Comparison of ENCODE assay signal across 1 cellular context in genomic region chr6:30614044-30614842, GRCh38.
TF ChIP-seq lines count a peak whose summit lies in the region.

No MANE protein-coding gene starts in this region.

TF ChIP-seq in K562, 482 proteins besides CTCF, POLR2A, EP300 and RAD21 (continued from another document and continues in another):
- TF ChIP-seq POU5F1 (IDR thresholded peaks at IDR 0.05; ENCODE audit: borderline replicate concordance, low read depth, low read length, partially characterized antibody) = no peak
- no peak for TF ChIP-seq NFRKB (IDR thresholded peaks at IDR 0.05; ENCODE audit: low read depth)
- no peak for TF ChIP-seq SIN3B (IDR thresholded peaks at IDR 0.05; ENCODE audit: low read depth)
- no peak for TF ChIP-seq BHLHE40 (IDR thresholded peaks at IDR 0.05; ENCODE audit: low read length)
- TF ChIP-seq IRF2 (CRISPR knock-in tag; IDR thresholded peaks at IDR 0.05) = no peak
- no peak for TF ChIP-seq GATAD2A (IDR thresholded peaks at IDR 0.05)
- no peak for TF ChIP-seq RNF2 (IDR thresholded peaks at IDR 0.05)
- TF ChIP-seq MAX (CRISPR knock-in tag; IDR thresholded peaks at IDR 0.05) = no peak
- no peak for TF ChIP-seq TRIM24 (IDR thresholded peaks at IDR 0.05)
- TF ChIP-seq GMEB1 (CRISPR knock-in tag; IDR thresholded peaks at IDR 0.05) = no peak
- no peak for TF ChIP-seq TCF7 (IDR thresholded peaks at IDR 0.05; ENCODE audit: borderline replicate concordance)
- TF ChIP-seq, protein P1, sequence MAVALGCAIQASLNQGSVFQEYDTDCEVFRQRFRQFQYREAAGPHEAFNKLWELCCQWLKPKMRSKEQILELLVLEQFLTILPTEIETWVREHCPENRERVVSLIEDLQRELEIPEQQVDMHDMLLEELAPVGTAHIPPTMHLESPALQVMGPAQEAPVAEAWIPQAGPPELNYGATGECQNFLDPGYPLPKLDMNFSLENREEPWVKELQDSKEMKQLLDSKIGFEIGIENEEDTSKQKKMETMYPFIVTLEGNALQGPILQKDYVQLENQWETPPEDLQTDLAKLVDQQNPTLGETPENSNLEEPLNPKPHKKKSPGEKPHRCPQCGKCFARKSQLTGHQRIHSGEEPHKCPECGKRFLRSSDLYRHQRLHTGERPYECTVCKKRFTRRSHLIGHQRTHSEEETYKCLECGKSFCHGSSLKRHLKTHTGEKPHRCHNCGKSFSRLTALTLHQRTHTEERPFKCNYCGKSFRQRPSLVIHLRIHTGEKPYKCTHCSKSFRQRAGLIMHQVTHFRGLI (CRISPR knock-in tag; IDR thresholded peaks at IDR 0.05) = no peak
- TF ChIP-seq NFYB (IDR thresholded peaks at IDR 0.05; ENCODE audit: extremely low read depth, insufficient read length) = no peak
- no peak for TF ChIP-seq SRSF9 (IDR thresholded peaks at IDR 0.05; ENCODE audit: borderline replicate concordance, low read depth, low read length)
- TF ChIP-seq KLF6 (CRISPR knock-in tag; IDR thresholded peaks at IDR 0.05; ENCODE audit: borderline replicate concordance) = no peak
- peak; percentile 55; the same call in 1 of the 2 replicates for TF ChIP-seq ZNF561 (CRISPR knock-in tag; conservative IDR thresholded peaks at IDR 0.05)
- TF ChIP-seq FOXA3 (CRISPR knock-in tag; conservative IDR thresholded peaks at IDR 0.05 in 1 of 2, IDR thresholded peaks at IDR 0.05 in 1 of 2) = no peak
- no peak for TF ChIP-seq ZNF75A (CRISPR knock-in tag; IDR thresholded peaks at IDR 0.05)
- TF ChIP-seq, protein P2, sequence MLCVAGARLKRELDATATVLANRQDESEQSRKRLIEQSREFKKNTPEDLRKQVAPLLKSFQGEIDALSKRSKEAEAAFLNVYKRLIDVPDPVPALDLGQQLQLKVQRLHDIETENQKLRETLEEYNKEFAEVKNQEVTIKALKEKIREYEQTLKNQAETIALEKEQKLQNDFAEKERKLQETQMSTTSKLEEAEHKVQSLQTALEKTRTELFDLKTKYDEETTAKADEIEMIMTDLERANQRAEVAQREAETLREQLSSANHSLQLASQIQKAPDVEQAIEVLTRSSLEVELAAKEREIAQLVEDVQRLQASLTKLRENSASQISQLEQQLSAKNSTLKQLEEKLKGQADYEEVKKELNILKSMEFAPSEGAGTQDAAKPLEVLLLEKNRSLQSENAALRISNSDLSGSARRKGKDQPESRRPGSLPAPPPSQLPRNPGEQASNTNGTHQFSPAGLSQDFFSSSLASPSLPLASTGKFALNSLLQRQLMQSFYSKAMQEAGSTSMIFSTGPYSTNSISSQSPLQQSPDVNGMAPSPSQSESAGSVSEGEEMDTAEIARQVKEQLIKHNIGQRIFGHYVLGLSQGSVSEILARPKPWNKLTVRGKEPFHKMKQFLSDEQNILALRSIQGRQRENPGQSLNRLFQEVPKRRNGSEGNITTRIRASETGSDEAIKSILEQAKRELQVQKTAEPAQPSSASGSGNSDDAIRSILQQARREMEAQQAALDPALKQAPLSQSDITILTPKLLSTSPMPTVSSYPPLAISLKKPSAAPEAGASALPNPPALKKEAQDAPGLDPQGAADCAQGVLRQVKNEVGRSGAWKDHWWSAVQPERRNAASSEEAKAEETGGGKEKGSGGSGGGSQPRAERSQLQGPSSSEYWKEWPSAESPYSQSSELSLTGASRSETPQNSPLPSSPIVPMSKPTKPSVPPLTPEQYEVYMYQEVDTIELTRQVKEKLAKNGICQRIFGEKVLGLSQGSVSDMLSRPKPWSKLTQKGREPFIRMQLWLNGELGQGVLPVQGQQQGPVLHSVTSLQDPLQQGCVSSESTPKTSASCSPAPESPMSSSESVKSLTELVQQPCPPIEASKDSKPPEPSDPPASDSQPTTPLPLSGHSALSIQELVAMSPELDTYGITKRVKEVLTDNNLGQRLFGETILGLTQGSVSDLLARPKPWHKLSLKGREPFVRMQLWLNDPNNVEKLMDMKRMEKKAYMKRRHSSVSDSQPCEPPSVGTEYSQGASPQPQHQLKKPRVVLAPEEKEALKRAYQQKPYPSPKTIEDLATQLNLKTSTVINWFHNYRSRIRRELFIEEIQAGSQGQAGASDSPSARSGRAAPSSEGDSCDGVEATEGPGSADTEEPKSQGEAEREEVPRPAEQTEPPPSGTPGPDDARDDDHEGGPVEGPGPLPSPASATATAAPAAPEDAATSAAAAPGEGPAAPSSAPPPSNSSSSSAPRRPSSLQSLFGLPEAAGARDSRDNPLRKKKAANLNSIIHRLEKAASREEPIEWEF (CRISPR knock-in tag; IDR thresholded peaks at IDR 0.05) = no peak
- TF ChIP-seq DACH1 (IDR thresholded peaks at IDR 0.05; ENCODE audit: partially characterized antibody) = no peak
- no peak for TF ChIP-seq PURB (CRISPR knock-in tag; IDR thresholded peaks at IDR 0.05; ENCODE audit: low read depth)
- TF ChIP-seq MCM3 (IDR thresholded peaks at IDR 0.05) = no peak
- no peak for TF ChIP-seq CSDE1 (IDR thresholded peaks at IDR 0.05)
- peak; percentile 50 for TF ChIP-seq POLR2B (IDR thresholded peaks at IDR 0.05; ENCODE audit: low read depth, partially characterized antibody)
- peak; percentile 82 for TF ChIP-seq OTX1 (CRISPR knock-in tag; IDR thresholded peaks at IDR 0.05)
- TF ChIP-seq, protein P3, sequence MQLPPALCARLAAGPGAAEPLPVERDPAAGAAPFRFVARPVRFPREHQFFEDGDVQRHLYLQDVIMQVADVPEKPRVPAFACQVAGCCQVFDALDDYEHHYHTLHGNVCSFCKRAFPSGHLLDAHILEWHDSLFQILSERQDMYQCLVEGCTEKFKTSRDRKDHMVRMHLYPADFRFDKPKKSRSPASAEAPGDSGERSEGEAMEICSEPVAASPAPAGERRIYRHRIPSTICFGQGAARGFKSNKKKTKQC (CRISPR knock-in tag; IDR thresholded peaks at IDR 0.05) = no peak
- 0 out of 2 replicates have a peak, but pooled peaks have one; percentile 73 for TF ChIP-seq ZNF77 (CRISPR knock-in tag; IDR thresholded peaks at IDR 0.05)
- peak; percentile 79; the same call in 1 of the 2 replicates for TF ChIP-seq TARDBP (IDR thresholded peaks at IDR 0.05)
- no peak for TF ChIP-seq RUNX1 (IDR thresholded peaks at IDR 0.05; ENCODE audit: low read depth)
- no peak for TF ChIP-seq ELK1 (CRISPR knock-in tag; IDR thresholded peaks at IDR 0.05)
- TF ChIP-seq ZNF263 (CRISPR knock-in tag; IDR thresholded peaks at IDR 0.05; ENCODE audit: borderline replicate concordance) = no peak
- no peak for TF ChIP-seq ZNF124 (CRISPR knock-in tag; IDR thresholded peaks at IDR 0.05)
- TF ChIP-seq L3MBTL2 (IDR thresholded peaks at IDR 0.05) = 0 out of 2 replicates have a peak, but pooled peaks have one; percentile 6
- TF ChIP-seq ZNF707 (CRISPR knock-in tag; conservative IDR thresholded peaks at IDR 0.05) = no peak
- TF ChIP-seq NFXL1 (CRISPR knock-in tag; IDR thresholded peaks at IDR 0.05) = peak; percentile 11; the same call in 1 of the 2 replicates
- peak; percentile 93 for TF ChIP-seq RHOXF2B (CRISPR knock-in tag; conservative IDR thresholded peaks at IDR 0.05)
- TF ChIP-seq SMARCC2 (IDR thresholded peaks at IDR 0.05; ENCODE audit: low read depth) = no peak
- no peak for TF ChIP-seq SAFB2 (IDR thresholded peaks at IDR 0.05; ENCODE audit: borderline replicate concordance, low read depth, low read length, severe bottlenecking)
- no peak for TF ChIP-seq CBFB (CRISPR knock-in tag; IDR thresholded peaks at IDR 0.05)
- no peak for TF ChIP-seq ZNF12 (CRISPR knock-in tag; IDR thresholded peaks at IDR 0.05)
- TF ChIP-seq PHF21A (IDR thresholded peaks at IDR 0.05; ENCODE audit: borderline replicate concordance, low read depth) = no peak
- no peak for TF ChIP-seq SPI1 (IDR thresholded peaks at IDR 0.05; ENCODE audit: borderline replicate concordance, low read depth, low read length)
- TF ChIP-seq SNIP1 (IDR thresholded peaks at IDR 0.05; ENCODE audit: low read depth) = no peak
- TF ChIP-seq NCOA1 (IDR thresholded peaks at IDR 0.05; ENCODE audit: low read depth) = no peak
- no peak for TF ChIP-seq YBX1 (IDR thresholded peaks at IDR 0.05)
- 0 out of 2 replicates have a peak, but pooled peaks have one; percentile 30 for TF ChIP-seq ELF4 (CRISPR knock-in tag; IDR thresholded peaks at IDR 0.05)
- TF ChIP-seq, protein P4, sequence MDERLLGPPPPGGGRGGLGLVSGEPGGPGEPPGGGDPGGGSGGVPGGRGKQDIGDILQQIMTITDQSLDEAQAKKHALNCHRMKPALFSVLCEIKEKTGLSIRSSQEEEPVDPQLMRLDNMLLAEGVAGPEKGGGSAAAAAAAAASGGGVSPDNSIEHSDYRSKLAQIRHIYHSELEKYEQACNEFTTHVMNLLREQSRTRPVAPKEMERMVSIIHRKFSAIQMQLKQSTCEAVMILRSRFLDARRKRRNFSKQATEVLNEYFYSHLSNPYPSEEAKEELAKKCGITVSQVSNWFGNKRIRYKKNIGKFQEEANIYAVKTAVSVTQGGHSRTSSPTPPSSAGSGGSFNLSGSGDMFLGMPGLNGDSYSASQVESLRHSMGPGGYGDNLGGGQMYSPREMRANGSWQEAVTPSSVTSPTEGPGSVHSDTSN (CRISPR knock-in tag; IDR thresholded peaks at IDR 0.05; ENCODE audit: low read depth) = no peak
- TF ChIP-seq, protein P4 (tag; conservative IDR thresholded peaks at IDR 0.05; ENCODE audit: low read depth) = no peak
- no peak for TF ChIP-seq CLOCK (CRISPR knock-in tag; IDR thresholded peaks at IDR 0.05; ENCODE audit: borderline replicate concordance)
- no peak for TF ChIP-seq SREBF2 (CRISPR knock-in tag; IDR thresholded peaks at IDR 0.05)
- no peak for TF ChIP-seq ETV6 (IDR thresholded peaks at IDR 0.05; ENCODE audit: borderline replicate concordance in 1 of 2, low read depth in 2 of 2, low read length in 1 of 2)
- TF ChIP-seq ETV6 (CRISPR knock-in tag; IDR thresholded peaks at IDR 0.05; ENCODE audit: borderline replicate concordance) = 0 out of 2 replicates have a peak, but pooled peaks have one; percentile 37
- no peak for TF ChIP-seq IRF1 (CRISPR knock-in tag; IDR thresholded peaks at IDR 0.05; ENCODE audit: borderline replicate concordance)
- 0 out of 2 replicates have a peak, but pooled peaks have one; percentile 26 for TF ChIP-seq CTBP1 (IDR thresholded peaks at IDR 0.05; ENCODE audit: borderline replicate concordance)
- TF ChIP-seq ZSCAN32 (CRISPR knock-in tag; IDR thresholded peaks at IDR 0.05) = peak; percentile 66; the same call in 1 of the 2 replicates
- TF ChIP-seq DMBX1 (CRISPR knock-in tag; IDR thresholded peaks at IDR 0.05; ENCODE audit: borderline replicate concordance) = 0 out of 2 replicates have a peak, but pooled peaks have one; percentile 1
- TF ChIP-seq FUS (optimal IDR thresholded peaks at IDR 0.05; ENCODE audit: low read depth, low read length) = no peak
- TF ChIP-seq NONO (IDR thresholded peaks at IDR 0.05; ENCODE audit: low read depth in 2 of 2, low read length in 1 of 2) = no peak; a peak in 1 of 4 replicates
- TF ChIP-seq KDM5B (IDR thresholded peaks at IDR 0.05; ENCODE audit: insufficient replicate concordance, low read depth, low read length) = peak; percentile 76
